Comparison of ENCODE assay signal across 1 cellular context in the genomic region with DNA sequence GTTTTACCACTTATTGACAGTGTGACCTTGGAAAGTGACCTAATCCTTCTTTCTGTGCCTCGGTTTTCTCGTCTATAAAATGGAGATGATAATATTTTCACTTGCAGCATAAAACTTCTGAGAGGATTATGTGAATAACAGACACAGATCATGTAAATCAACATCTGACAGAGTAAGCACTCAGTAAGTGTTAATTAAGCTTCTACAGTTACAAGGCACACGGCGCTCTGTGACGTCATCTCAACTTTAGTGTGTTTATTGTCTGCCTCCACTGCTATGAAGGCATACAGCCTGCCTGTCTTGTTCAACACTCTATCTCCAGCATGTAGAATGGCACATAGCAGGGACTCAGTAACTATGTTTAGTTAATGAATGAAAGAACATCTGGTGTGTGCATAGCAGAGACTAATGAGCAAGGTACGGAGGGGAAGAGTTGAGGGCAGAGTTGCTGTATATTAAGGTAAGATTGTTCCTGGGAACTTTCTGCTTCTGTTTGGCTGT.
TF ChIP-seq lines count a peak whose summit lies in the region.

No MANE protein-coding gene starts in this region.

TF ChIP-seq in K562, 482 proteins besides CTCF, POLR2A, EP300 and RAD21 (continued from another document):
- TF ChIP-seq ATF1 (CRISPR knock-in tag; IDR thresholded peaks at IDR 0.05) = no peak
- TF ChIP-seq ATF1 (tag; IDR thresholded peaks at IDR 0.05) = peak; percentile 59
- TF ChIP-seq RB1 (IDR thresholded peaks at IDR 0.05; ENCODE audit: low read depth) = no peak
- TF ChIP-seq ZNF197 (CRISPR knock-in tag; IDR thresholded peaks at IDR 0.05; ENCODE audit: low read depth) = no peak
- TF ChIP-seq ATF7 (IDR thresholded peaks at IDR 0.05) = peak; percentile 35; the same call in 1 of the 2 replicates
